17 cellular contexts compared by ENCODE assay signal in the genomic region with DNA sequence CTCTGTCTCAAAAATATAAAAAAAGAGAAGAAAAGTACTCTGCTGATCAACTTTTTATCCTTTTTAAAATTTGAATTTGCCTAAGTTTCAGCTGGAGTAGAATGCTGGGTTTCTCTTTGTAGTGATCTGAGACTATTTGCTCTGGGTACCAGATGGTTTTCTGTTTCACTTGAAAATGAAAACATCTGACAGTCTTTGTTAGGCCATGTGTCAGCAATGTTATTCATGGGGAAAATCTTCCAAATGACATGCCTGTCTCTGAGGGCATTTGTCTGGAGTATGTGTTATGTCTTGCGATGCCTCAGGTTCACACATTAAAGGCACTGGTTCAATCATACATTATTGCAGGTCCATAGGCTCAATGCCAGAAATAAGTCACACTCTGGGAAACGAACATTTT.
DNase-seq lines count a peak whose midpoint lies in the region; ATAC-seq and TF ChIP-seq lines count a peak whose summit lies in the region.
"Had no signal": no experiment of that assay in that cellular context is flagged by ENCODE, and none has a peak within 500 bp of the region (broad histone marks: within the 10 kb centered on the region; RNA-seq: fewer than 3 reads in every experiment).

No MANE protein-coding gene starts in this region.

- POLR2A ChIA-PET in HEK293T (lab: Yijun Ruan, JAX), result no interaction called here

- CTCF ChIA-PET in HEK293T (lab: Yijun Ruan, JAX), result no interaction called here

- DNase-seq in Ammon's horn (ENCODE audit: low spot score), result peak; percentile 34
- peak; percentile 10 for DNase-seq in NCI-H446 treated with DMSO at 0.1 percent for 48 hours (lab: John Stamatoyannopoulos, UW)
- DNase-seq in glomerular visceral epithelial cell (ENCODE audit: extremely low spot score), result no peak
- no peak for DNase-seq in HEK293T (ENCODE audit: extremely low spot score)
- no peak for DNase-seq in activated CD8-positive, alpha-beta memory T cell treated with anti-CD3 and anti-CD28 coated beads for 24 hours
- DNase-seq: BE2C; Caco-2; CD4-positive, alpha-beta T cell; NCI-H1105 treated with DMSO at 0.1 percent for 48 hours; NCI-H1930; NK-92 treated with Interleukin-12 subunit alpha and Interleukin-12 subunit beta, amount 100 ng/mL, for 24 hours had no signal

- ATAC-seq in GM18870 (IDR thresholded peaks at IDR 0.05; ENCODE audit: unreplicated experiment), result peak; percentile 67
- peak; percentile 89 for ATAC-seq in HG02798 (IDR thresholded peaks at IDR 0.05; ENCODE audit: poor library complexity, unreplicated experiment)
- ATAC-seq in HG02759 (IDR thresholded peaks at IDR 0.05; ENCODE audit: unreplicated experiment), result no peak
- ATAC-seq: GM23338, HCT116, Right ventricle myocardium inferior had no signal

TF ChIP-seq in HEK293T, 16 proteins besides CTCF, POLR2A, EP300 and RAD21:
- TF ChIP-seq CTBP1 (IDR thresholded peaks at IDR 0.05; ENCODE audit: borderline replicate concordance) (no peak), ZNF384 (IDR thresholded peaks at IDR 0.05) (no peak), FOXA1 (IDR thresholded peaks at IDR 0.05) (no peak), LEF1 (IDR thresholded peaks at IDR 0.05; ENCODE audit: borderline replicate concordance) (no peak), L3MBTL2 (conservative IDR thresholded peaks at IDR 0.05) (no peak), FOXM1 (IDR thresholded peaks at IDR 0.05; ENCODE audit: borderline replicate concordance) (no peak), ARNT (IDR thresholded peaks at IDR 0.05) (no peak)

Comparison
In these comparisons a context has a peak if more than half of its experiments do, and no peak if none do; other contexts are left out.
1. DNase-seq: peak in Ammon's horn (single experiment) and NCI-H446 treated with DMSO at 0.1 percent for 48 hours (single experiment); none in glomerular visceral epithelial cell (single experiment), HEK293T (single experiment) and activated CD8-positive, alpha-beta memory T cell treated with anti-CD3 and anti-CD28 coated beads for 24 hours (single experiment).